Comparison of ENCODE assay signal across 15 cellular contexts in genomic region chr13:68806125-68806524, GRCh38.
"Had no signal": no experiment of that assay in that cellular context is flagged by ENCODE, and none has a peak within 500 bp of the region (broad histone marks: within the 10 kb centered on the region; RNA-seq: fewer than 3 reads in every experiment).

No MANE protein-coding gene starts in this region.

- H3K9me3 ChIP-seq: thoracic aorta, upper lobe of right lung had no signal

- DNase-seq: activated CD4-positive, alpha-beta memory T cell treated with anti-CD3 and anti-CD28 coated beads for 36 hours; activated CD4-positive, alpha-beta T cell treated with anti-CD3 and anti-CD28 coated beads for 36 hours; activated CD8-positive, alpha-beta memory T cell treated with anti-CD3 and anti-CD28 coated beads, Interleukin-2, amount 10 ng/mL, durations not matched to agents 7 days and 5 days; activated naive CD4-positive, alpha-beta T cell treated with anti-CD3 and anti-CD28 coated beads, Interleukin-2, amount 10 ng/mL, durations not matched to agents 7 days and 5 days; activated T-cell treated with anti-CD3 and anti-CD28 coated beads, Interleukin-2, amount 50 U/mL, for 1 hour; heart left ventricle; immature natural killer cell; nucleus accumbens; posterior cingulate gyrus; retina; upper lobe of right lung had no signal

- H3K27me3 ChIP-seq: heart left ventricle, upper lobe of right lung had no signal

- H3K4me3 ChIP-seq: heart left ventricle, thoracic aorta, upper lobe of right lung had no signal

- H3K27ac ChIP-seq: epithelial cell of prostate, heart left ventricle, thoracic aorta, upper lobe of right lung had no signal

- ATAC-seq: activated CD4-positive, alpha-beta T cell treated with anti-CD3 and anti-CD28 coated beads for 36 hours; activated CD8-positive, alpha-beta memory T cell treated with anti-CD3 and anti-CD28 coated beads, Interleukin-2, amount 10 ng/mL, durations not matched to agents 7 days and 5 days; heart left ventricle; natural killer cell treated with Interleukin-12 subunit alpha and Interleukin-12 subunit beta and Interleukin-15 and Interleukin-18, amount 100 ng/mL, for 72 hours; stimulated activated effector memory CD8-positive, alpha-beta T cell treated with anti-CD3 and anti-CD28 coated beads, Interleukin-12 subunit alpha, Interleukin-12 subunit beta, amount 100 ng/mL, for 72 hours; upper lobe of right lung had no signal

- H3K36me3 ChIP-seq: heart left ventricle, thoracic aorta, upper lobe of right lung had no signal

- H3K4me1 ChIP-seq: heart left ventricle, upper lobe of right lung had no signal
